In the genomic region with DNA sequence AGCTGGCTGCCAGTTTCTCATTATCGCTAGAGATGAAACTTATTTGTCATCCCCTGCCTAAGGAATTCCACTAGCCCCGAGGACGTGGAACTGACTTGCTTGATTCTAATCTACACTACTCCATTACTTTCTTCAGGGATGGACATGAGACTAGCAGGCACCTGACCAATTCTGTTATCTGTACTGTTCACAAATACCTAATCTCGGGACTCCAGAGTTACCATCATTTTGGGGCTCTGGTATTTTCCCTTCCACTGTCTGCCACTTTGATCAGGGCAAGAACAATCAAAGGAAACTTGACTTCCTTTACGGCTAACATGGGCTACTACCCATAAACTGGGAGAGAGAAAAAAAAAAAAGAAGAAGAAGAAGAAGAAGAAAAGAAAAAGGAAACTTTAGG, we compare ENCODE assay signal across 14 cellular contexts. TPM values are rescaled to one million over a fixed set of nuclear protein-coding genes. Genes with fewer than 3 reads are reported as not detected.
DNase-seq lines count a peak whose midpoint lies in the region; ATAC-seq and TF ChIP-seq lines count a peak whose summit lies in the region.
"Had no signal": no experiment of that assay in that cellular context is flagged by ENCODE, and none has a peak within 500 bp of the region (broad histone marks: within the 10 kb centered on the region; RNA-seq: fewer than 3 reads in every experiment).

No MANE protein-coding gene starts in this region.

- H3K27me3 ChIP-seq in lung (ENCODE audit: control insufficient read depth, insufficient read depth) (no peaks in the 10 kb centered on the region), stomach (no peaks in the 10 kb centered on the region)

- H3K4me1 ChIP-seq in HEK293 (ENCODE audit: control insufficient read depth, insufficient read depth, low read length) (peaks cover 5% of the 10 kb centered on the region), lung (ENCODE audit: control insufficient read depth in 2 of 2, insufficient read depth in 2 of 2, low read length in 2 of 2) (peaks cover 6 to 15% of the 10 kb centered on the region in 2 donors), stomach (peaks cover 22 to 48% (median 36%) of the 10 kb centered on the region in 4 donors)

- H3K27ac ChIP-seq in HEK293 (ENCODE audit: extremely low read depth, low read depth, low read length) (peak overlapping the region; percentile 67), VCaP (peak overlapping the region; percentile 47; the same call in 1 of the 2 replicates), lung (ENCODE audit: low read depth in 1 of 2, low read length in 1 of 2) (peak overlapping the region; percentile 18 to 83), stomach (peak overlapping the region in 4 of 5 donors; percentile 66 to 83 (median 77))

- no peak for TF ChIP-seq CTCF in HEK293 (tag by site-specific recombination; IDR thresholded peaks at IDR 0.05)
- TF ChIP-seq CTCF in VCaP (conservative IDR thresholded peaks at IDR 0.05): no peak
- no peak for TF ChIP-seq CTCF in lung (IDR thresholded peaks at IDR 0.05; ENCODE audit: control extremely low read depth, extremely low read depth)
- TF ChIP-seq CTCF in stomach (IDR thresholded peaks at IDR 0.05): no peak

- H3K9me3 ChIP-seq in HEK293 (ENCODE audit: control insufficient read depth, insufficient read depth, low read depth, low read length) (no peaks in the 10 kb centered on the region), lung (ENCODE audit: control insufficient read depth in 2 of 2, insufficient read depth in 1 of 2, low read length in 1 of 2) (no peaks in the 10 kb centered on the region), stomach (no peaks in the 10 kb centered on the region)
- H3K9me3 ChIP-seq: HAP-1 had no signal

- 30 to 47% methylated on average over 5 of the region's 5 CpGs for WGBS in lung, 2 donors
- WGBS in stomach, 5 donors: 29 to 48% (median 39%) methylated on average over 5 of the region's 5 CpGs

- POLR2A ChIA-PET in HEK293 (lab: Yijun Ruan, JAX): interaction anchor here (1.9 kb wide), 1 partner anchor 18 kb away, joined by 10 read pairs; no protein-coding TSS in a partner anchor

- no peak for TF ChIP-seq POLR2A in stomach (IDR thresholded peaks at IDR 0.05)

- H3K36me3 ChIP-seq in HEK293 (ENCODE audit: control insufficient read depth in 2 of 2, insufficient read depth in 1 of 2, low read length in 2 of 2) (no peaks in the 10 kb centered on the region), lung (ENCODE audit: control insufficient read depth in 2 of 2, insufficient read depth in 2 of 2, low read length in 2 of 2) (no peaks in the 10 kb centered on the region), stomach (no peaks in the 10 kb centered on the region)
- H3K36me3 ChIP-seq: HAP-1 had no signal

- DNase-seq in lung (ENCODE audit: low spot score): no peak
- no peak for DNase-seq in stomach
- no peak for DNase-seq in NCI-H748 (lab: John Stamatoyannopoulos, UW; ENCODE audit: unreplicated experiment)
- DNase-seq: activated CD8-positive, alpha-beta memory T cell treated with anti-CD3 and anti-CD28 coated beads, Interleukin-2, amount 50 U/mL, for 4 hours; DND-41; mesendoderm; NCI-H69; stimulated activated CD4-positive, alpha-beta T cell treated with anti-CD3 and anti-CD28 coated beads, Interleukin-1b, Interleukin-23, amount 100 ng/mL, for 48 hours had no signal

- CTCF ChIA-PET in HEK293 (lab: Yijun Ruan, JAX): no interaction called here

- intact Hi-C loops in stomach (cut with DNase I; ENCODE audit: low total_unique reads): no loop called here

- ATAC-seq in lung (ENCODE audit: insufficient read depth, low FRiP score) (no peak), GM18520 (IDR thresholded peaks at IDR 0.05; ENCODE audit: unreplicated experiment) (no peak), HG03039 (IDR thresholded peaks at IDR 0.05; ENCODE audit: unreplicated experiment) (no peak), GM21515 (IDR thresholded peaks at IDR 0.05; ENCODE audit: unreplicated experiment) (no peak)

- TF ChIP-seq EP300 in stomach (IDR thresholded peaks at IDR 0.05): no peak

- H3K4me3 ChIP-seq in HEK293 (ENCODE audit: low read depth, low read length) (no peak overlapping the region), lung (no peak overlapping the region), stomach (no peak overlapping the region)
- H3K4me3 ChIP-seq: HAP-1 had no signal

TF ChIP-seq in HEK293, 187 proteins besides CTCF, POLR2A, EP300 and RAD21:
- TF ChIP-seq YY2 (tag by site-specific recombination; IDR thresholded peaks at IDR 0.05) (no peak), ZBTB49 (tag by site-specific recombination; IDR thresholded peaks at IDR 0.05; ENCODE audit: low read depth) (no peak), ZNF830 (tag by site-specific recombination; IDR thresholded peaks at IDR 0.05; ENCODE audit: low read depth) (no peak), ZNF530 (tag by site-specific recombination; IDR thresholded peaks at IDR 0.05; ENCODE audit: low read depth) (no peak), ZNF140 (tag by site-specific recombination; IDR thresholded peaks at IDR 0.05) (no peak), ZNF155 (tag by site-specific recombination; IDR thresholded peaks at IDR 0.05) (no peak)
- TF ChIP-seq, protein P1, sequence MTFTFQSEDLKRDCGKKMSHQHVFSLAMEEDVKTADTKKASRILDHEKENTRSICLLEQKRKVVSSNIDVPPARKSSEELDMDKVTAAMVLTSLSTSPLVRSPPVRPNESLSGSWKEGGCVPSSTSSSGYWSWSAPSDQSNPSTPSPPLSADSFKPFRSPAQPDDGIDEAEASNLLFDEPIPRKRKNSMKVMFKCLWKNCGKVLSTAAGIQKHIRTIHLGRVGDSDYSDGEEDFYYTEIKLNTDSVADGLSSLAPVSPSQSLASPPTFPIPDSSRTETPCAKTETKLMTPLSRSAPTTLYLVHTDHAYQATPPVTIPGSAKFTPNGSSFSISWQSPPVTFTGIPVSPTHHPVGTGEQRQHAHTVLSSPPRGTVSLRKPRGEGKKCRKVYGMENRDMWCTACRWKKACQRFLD (tag by site-specific recombination; IDR thresholded peaks at IDR 0.05): no peak
- TF ChIP-seq, protein P2, sequence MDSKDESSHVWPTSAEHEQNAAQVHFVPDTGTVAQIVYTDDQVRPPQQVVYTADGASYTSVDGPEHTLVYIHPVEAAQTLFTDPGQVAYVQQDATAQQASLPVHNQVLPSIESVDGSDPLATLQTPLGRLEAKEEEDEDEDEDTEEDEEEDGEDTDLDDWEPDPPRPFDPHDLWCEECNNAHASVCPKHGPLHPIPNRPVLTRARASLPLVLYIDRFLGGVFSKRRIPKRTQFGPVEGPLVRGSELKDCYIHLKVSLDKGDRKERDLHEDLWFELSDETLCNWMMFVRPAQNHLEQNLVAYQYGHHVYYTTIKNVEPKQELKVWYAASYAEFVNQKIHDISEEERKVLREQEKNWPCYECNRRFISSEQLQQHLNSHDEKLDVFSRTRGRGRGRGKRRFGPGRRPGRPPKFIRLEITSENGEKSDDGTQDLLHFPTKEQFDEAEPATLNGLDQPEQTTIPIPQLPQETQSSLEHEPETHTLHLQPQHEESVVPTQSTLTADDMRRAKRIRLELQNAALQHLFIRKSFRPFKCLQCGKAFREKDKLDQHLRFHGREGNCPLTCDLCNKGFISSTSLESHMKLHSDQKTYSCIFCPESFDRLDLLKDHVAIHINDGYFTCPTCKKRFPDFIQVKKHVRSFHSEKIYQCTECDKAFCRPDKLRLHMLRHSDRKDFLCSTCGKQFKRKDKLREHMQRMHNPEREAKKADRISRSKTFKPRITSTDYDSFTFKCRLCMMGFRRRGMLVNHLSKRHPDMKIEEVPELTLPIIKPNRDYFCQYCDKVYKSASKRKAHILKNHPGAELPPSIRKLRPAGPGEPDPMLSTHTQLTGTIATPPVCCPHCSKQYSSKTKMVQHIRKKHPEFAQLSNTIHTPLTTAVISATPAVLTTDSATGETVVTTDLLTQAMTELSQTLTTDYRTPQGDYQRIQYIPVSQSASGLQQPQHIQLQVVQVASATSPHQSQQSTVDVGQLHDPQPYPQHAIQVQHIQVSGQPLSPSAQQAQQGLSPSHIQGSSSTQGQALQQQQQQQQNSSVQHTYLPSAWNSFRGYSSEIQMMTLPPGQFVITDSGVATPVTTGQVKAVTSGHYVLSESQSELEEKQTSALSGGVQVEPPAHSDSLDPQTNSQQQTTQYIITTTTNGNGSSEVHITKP (tag by site-specific recombination; IDR thresholded peaks at IDR 0.05): peak; percentile 92

RNA-seq across cellular contexts. Expression of gene BMF, which starts 27.8 kb away (rescaled TPM):
- total RNA-seq in lung: 10 to 100 TPM; 11.5 to 42.5 TPM
- 10 to 100 TPM in 1 of 2 donors, 1 to 10 TPM in 1; 8.8 to 10.8 TPM for polyA plus RNA-seq in lung
- 10 to 100 TPM in 3 of 5 donors, 1 to 10 TPM in 2; 2.2 to 11.7 (median 10.7) TPM for total RNA-seq in stomach
- 1 to 10 TPM; 3.8 to 6.5 (median 5.1) TPM for polyA plus RNA-seq in stomach

RNA-seq across cellular contexts. Expression of gene SRP14, which starts 41.9 kb away (rescaled TPM):
- total RNA-seq in lung: 100 to 1,000 TPM; 136 to 289 TPM
- polyA plus RNA-seq in lung: 100 to 1,000 TPM; 256 to 421 TPM
- total RNA-seq in stomach: 100 to 1,000 TPM in 3 of 5 donors, 10 to 100 TPM in 2; 72.4 to 350 (median 168) TPM
- 100 to 1,000 TPM; 369 to 411 (median 382) TPM for polyA plus RNA-seq in stomach
